Comparison of ENCODE assay signal across 1 cellular context in the genomic region with DNA sequence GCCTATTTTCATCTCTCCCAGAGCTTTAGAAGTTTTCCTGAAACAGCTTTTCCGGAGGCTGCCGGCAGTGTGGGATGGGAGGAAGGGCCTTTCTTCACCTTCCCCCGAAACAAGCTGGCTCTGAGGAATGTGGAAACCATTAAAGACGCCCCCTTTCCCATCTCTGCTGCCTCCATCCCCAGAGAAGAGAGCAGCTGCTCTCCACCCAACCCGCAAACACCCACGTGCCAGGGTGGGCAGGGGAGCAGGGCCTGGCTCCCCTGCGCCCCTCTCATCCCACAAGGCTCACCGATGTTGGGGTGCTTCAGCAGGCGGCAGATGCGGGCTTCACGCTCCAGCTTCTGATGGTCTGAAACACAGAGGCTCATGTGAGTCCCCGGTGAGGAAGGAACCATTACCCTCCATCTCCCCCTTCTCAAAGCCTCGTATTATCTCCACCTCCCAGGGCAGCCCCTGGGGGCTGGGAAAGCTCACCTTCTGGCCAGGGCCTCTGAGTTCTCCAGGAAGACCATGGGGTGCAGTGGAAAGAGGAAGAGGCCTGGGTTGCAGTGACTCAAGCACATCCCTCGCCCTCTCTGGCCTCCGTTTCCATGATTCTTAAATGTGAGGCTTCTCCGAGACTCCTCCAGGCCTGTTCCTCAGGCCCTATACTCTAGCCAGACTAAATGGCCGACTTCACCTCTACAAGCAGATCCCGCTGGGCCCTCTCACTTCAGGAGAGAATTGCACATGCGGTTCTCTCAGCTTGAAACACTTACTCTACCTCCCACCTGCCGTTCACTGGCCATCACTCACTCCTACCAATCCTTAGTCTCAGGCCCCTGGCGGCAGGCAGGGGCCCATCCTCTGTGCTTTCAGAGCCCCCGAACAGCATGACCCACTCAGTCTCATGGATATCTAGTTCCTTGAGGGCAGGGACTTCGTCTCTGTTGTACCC.
A peak's percentile ranks its signal among the peaks of the same experiment; 100 is the strongest.
TF ChIP-seq lines count a peak whose summit lies in the region.

No MANE protein-coding gene starts in this region.

TF ChIP-seq in HEK293, 187 proteins besides CTCF, POLR2A, EP300 and RAD21:
- TF ChIP-seq ZIC2 (tag by site-specific recombination; IDR thresholded peaks at IDR 0.05): peak; percentile 94
- no peak for TF ChIP-seq ZNF221 (tag by site-specific recombination; IDR thresholded peaks at IDR 0.05; ENCODE audit: borderline replicate concordance)
- TF ChIP-seq ZFHX2 (tag by site-specific recombination; conservative IDR thresholded peaks at IDR 0.05): peak; percentile 87
- peak; percentile 82 for TF ChIP-seq EGR2 (tag by site-specific recombination; IDR thresholded peaks at IDR 0.05; ENCODE audit: low read depth)
- TF ChIP-seq ZNF121 (tag by site-specific recombination; IDR thresholded peaks at IDR 0.05): no peak
- TF ChIP-seq, protein P1, sequence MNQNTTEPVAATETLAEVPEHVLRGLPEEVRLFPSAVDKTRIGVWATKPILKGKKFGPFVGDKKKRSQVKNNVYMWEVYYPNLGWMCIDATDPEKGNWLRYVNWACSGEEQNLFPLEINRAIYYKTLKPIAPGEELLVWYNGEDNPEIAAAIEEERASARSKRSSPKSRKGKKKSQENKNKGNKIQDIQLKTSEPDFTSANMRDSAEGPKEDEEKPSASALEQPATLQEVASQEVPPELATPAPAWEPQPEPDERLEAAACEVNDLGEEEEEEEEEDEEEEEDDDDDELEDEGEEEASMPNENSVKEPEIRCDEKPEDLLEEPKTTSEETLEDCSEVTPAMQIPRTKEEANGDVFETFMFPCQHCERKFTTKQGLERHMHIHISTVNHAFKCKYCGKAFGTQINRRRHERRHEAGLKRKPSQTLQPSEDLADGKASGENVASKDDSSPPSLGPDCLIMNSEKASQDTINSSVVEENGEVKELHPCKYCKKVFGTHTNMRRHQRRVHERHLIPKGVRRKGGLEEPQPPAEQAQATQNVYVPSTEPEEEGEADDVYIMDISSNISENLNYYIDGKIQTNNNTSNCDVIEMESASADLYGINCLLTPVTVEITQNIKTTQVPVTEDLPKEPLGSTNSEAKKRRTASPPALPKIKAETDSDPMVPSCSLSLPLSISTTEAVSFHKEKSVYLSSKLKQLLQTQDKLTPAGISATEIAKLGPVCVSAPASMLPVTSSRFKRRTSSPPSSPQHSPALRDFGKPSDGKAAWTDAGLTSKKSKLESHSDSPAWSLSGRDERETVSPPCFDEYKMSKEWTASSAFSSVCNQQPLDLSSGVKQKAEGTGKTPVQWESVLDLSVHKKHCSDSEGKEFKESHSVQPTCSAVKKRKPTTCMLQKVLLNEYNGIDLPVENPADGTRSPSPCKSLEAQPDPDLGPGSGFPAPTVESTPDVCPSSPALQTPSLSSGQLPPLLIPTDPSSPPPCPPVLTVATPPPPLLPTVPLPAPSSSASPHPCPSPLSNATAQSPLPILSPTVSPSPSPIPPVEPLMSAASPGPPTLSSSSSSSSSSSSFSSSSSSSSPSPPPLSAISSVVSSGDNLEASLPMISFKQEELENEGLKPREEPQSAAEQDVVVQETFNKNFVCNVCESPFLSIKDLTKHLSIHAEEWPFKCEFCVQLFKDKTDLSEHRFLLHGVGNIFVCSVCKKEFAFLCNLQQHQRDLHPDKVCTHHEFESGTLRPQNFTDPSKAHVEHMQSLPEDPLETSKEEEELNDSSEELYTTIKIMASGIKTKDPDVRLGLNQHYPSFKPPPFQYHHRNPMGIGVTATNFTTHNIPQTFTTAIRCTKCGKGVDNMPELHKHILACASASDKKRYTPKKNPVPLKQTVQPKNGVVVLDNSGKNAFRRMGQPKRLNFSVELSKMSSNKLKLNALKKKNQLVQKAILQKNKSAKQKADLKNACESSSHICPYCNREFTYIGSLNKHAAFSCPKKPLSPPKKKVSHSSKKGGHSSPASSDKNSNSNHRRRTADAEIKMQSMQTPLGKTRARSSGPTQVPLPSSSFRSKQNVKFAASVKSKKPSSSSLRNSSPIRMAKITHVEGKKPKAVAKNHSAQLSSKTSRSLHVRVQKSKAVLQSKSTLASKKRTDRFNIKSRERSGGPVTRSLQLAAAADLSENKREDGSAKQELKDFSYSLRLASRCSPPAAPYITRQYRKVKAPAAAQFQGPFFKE (tag by site-specific recombination; IDR thresholded peaks at IDR 0.05; ENCODE audit: borderline replicate concordance): no peak
- no peak for TF ChIP-seq RBAK (tag by site-specific recombination; IDR thresholded peaks at IDR 0.05)
